In the genomic region with DNA sequence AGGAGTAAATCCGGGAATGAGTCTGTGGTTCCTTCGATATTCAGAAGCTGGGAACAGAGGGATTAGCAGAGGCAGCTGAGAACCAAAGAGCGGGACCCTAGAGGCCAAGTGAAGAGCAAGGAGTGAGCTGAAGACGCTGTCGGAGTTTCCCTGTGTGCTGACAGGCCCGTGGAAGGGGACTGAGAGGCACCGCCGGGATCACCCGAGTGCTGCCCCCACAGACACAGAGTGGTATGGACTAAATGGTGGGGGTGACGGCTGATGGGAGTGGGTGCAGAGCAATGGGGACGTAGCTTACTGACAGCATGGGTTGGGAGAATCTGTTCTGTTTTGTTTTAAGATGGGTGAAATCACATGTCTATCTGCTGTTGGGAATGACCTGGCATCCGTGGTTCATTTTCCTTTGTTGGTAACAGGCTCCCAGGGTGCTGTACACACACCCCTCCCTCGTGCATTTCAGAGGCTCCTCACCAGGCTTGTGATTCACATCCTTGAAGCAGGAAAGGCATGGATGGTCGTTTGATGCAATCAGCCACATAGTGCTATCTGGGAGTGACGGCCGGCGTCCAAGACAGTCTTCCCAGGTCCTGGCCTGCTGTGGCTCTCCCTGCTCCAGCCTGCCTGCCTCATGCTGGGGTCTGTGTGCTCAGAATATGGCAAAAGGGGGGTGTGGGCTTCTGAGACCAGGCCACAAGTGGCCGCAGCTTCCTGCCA, we compare ENCODE assay signal across 27 cellular contexts.
DNase-seq lines count a peak whose midpoint lies in the region; ATAC-seq and TF ChIP-seq lines count a peak whose summit lies in the region.
"Had no signal": no experiment of that assay in that cellular context is flagged by ENCODE, and none has a peak within 500 bp of the region (broad histone marks: within the 10 kb centered on the region; RNA-seq: fewer than 3 reads in every experiment).

No MANE protein-coding gene starts in this region.

- H3K79me1 ChIP-seq in mesenchymal stem cell (replicated peaks; ENCODE audit: low read length, poor library complexity, severe bottlenecking): no peaks in the 10 kb centered on the region

- intact Hi-C loops in Right ventricle myocardium superior (cut with DNase I) (no loop called here), left ventricle myocardium inferior (cut with micrococcal nuclease) (no loop called here)

- H3K9me3 ChIP-seq in left ventricle myocardium inferior (replicated peaks): no peaks in the 10 kb centered on the region
- H3K9me3 ChIP-seq in mesenchymal stem cell (ENCODE audit: control insufficient read depth, low read length): no peaks in the 10 kb centered on the region
- H3K9me3 ChIP-seq: A549, breast epithelium, SJSA1, upper lobe of left lung had no signal

- TF ChIP-seq CTCF in left ventricle myocardium inferior (IDR thresholded peaks at IDR 0.05; ENCODE audit: borderline replicate concordance): no peak
- no peak for TF ChIP-seq CTCF in endothelial cell (IDR thresholded peaks at IDR 0.05; ENCODE audit: unreplicated experiment)

- peaks cover 1% of the 10 kb centered on the region for H3K27me3 Mint-ChIP-seq in endothelial cell (ENCODE audit: unreplicated experiment)
- H3K27me3 Mint-ChIP-seq in stimulated activated naive CD8-positive, alpha-beta T cell treated with anti-CD3 and anti-CD28 coated beads, Interleukin-15, amount 100 ng/mL, for 72 hours: peaks cover 25% of the 10 kb centered on the region
- H3K27me3 Mint-ChIP-seq: activated CD4-positive, alpha-beta T cell treated with anti-CD3 and anti-CD28 coated beads, Interleukin-2, amount 10 ng/mL, durations not matched to agents 24 days and 14 days had no signal

- peak overlapping the region; percentile 50 for H3K9ac ChIP-seq in mesenchymal stem cell (ENCODE audit: low read length)

- H3K27ac ChIP-seq in left ventricle myocardium inferior (replicated peaks): no peak overlapping the region
- H3K27ac ChIP-seq in mesenchymal stem cell (ENCODE audit: low read length, poor library complexity, severe bottlenecking): no peak overlapping the region
- H3K27ac ChIP-seq: A549, breast epithelium, C4-2B, foreskin keratinocyte, SJSA1, upper lobe of left lung had no signal

- H3K4me1 Mint-ChIP-seq in endothelial cell (ENCODE audit: unreplicated experiment): no peaks in the 10 kb centered on the region
- no peaks in the 10 kb centered on the region for H3K4me1 Mint-ChIP-seq in stimulated activated naive CD8-positive, alpha-beta T cell treated with anti-CD3 and anti-CD28 coated beads, Interleukin-15, amount 100 ng/mL, for 72 hours
- H3K4me1 Mint-ChIP-seq: activated CD4-positive, alpha-beta T cell treated with anti-CD3 and anti-CD28 coated beads, Interleukin-2, amount 10 ng/mL, durations not matched to agents 24 days and 14 days; activated naive CD4-positive, alpha-beta T cell treated with anti-CD3 and anti-CD28 coated beads, Interleukin-2, amount 10 ng/mL, durations not matched to agents 7 days and 5 days; stimulated activated effector memory CD8-positive, alpha-beta T cell treated with anti-CD3 and anti-CD28 coated beads, Interleukin-12 subunit alpha, Interleukin-12 subunit beta, amount 100 ng/mL, for 72 hours had no signal

- 68% methylated on average over 18 of the region's 18 CpGs for WGBS in mesenchymal stem cell

- H3K4me2 ChIP-seq in mesenchymal stem cell (ENCODE audit: low read length, poor library complexity, severe bottlenecking): no peak overlapping the region
- H3K4me2 ChIP-seq: A549 had no signal

- no peak overlapping the region for H3K23ac ChIP-seq in mesenchymal stem cell (ENCODE audit: low read length in 2 of 2)

- peak overlapping the region; percentile 24 for H3K4me3 Mint-ChIP-seq in endothelial cell (ENCODE audit: unreplicated experiment)
- H3K4me3 Mint-ChIP-seq in stimulated activated naive CD8-positive, alpha-beta T cell treated with anti-CD3 and anti-CD28 coated beads, Interleukin-15, amount 100 ng/mL, for 72 hours: no peak overlapping the region
- H3K4me3 Mint-ChIP-seq: activated CD4-positive, alpha-beta T cell treated with anti-CD3 and anti-CD28 coated beads, Interleukin-2, amount 10 ng/mL, durations not matched to agents 24 days and 14 days; activated naive CD4-positive, alpha-beta T cell treated with anti-CD3 and anti-CD28 coated beads, Interleukin-2, amount 10 ng/mL, durations not matched to agents 7 days and 5 days; effector memory CD8-positive, alpha-beta T cell; stimulated activated effector memory CD8-positive, alpha-beta T cell treated with anti-CD3 and anti-CD28 coated beads, Interleukin-12 subunit alpha, Interleukin-12 subunit beta, amount 100 ng/mL, for 72 hours had no signal

- no peak overlapping the region for H2AK5ac ChIP-seq in mesenchymal stem cell (ENCODE audit: low read length, severe bottlenecking)

- no peak overlapping the region for H2BK15ac ChIP-seq in mesenchymal stem cell (ENCODE audit: low read depth, poor library complexity, severe bottlenecking)

- H3K27me3 ChIP-seq in left ventricle myocardium inferior (ENCODE audit: low read depth): peaks cover 27% of the 10 kb centered on the region
- H3K27me3 ChIP-seq in mesenchymal stem cell (ENCODE audit: control insufficient read depth in 1 of 2, insufficient read depth in 1 of 2, low read length in 2 of 2): no peaks in the 10 kb centered on the region
- H3K27me3 ChIP-seq: breast epithelium, SJSA1, upper lobe of left lung had no signal

- no peak overlapping the region for H3K4me3 ChIP-seq in left ventricle myocardium inferior
- no peak overlapping the region for H3K4me3 ChIP-seq in mesenchymal stem cell (ENCODE audit: insufficient read depth in 1 of 2, low read depth in 1 of 2, low read length in 2 of 2)
- H3K4me3 ChIP-seq: A549, breast epithelium, SJSA1, upper lobe of left lung had no signal

- no peak overlapping the region for H4K8ac ChIP-seq in mesenchymal stem cell (ENCODE audit: low read length)

- H3K4me1 ChIP-seq in left ventricle myocardium inferior: peaks cover 19% of the 10 kb centered on the region
- H3K4me1 ChIP-seq in mesenchymal stem cell (ENCODE audit: control insufficient read depth, insufficient read depth, low read depth, low read length): no peaks in the 10 kb centered on the region
- H3K4me1 ChIP-seq: A549 had no signal

- H3K36me3 ChIP-seq in left ventricle myocardium inferior (no peaks in the 10 kb centered on the region), mesenchymal stem cell (ENCODE audit: control insufficient read depth in 1 of 2, insufficient read depth in 2 of 2, low read depth in 1 of 2, low read length in 2 of 2) (no peaks in the 10 kb centered on the region)
- H3K36me3 ChIP-seq: breast epithelium, upper lobe of left lung had no signal

- H2BK5ac ChIP-seq in mesenchymal stem cell (ENCODE audit: low read depth, low read length, poor library complexity, severe bottlenecking): no peak overlapping the region

- peaks cover 10% of the 10 kb centered on the region for H3K36me3 Mint-ChIP-seq in endothelial cell (ENCODE audit: low read depth, unreplicated experiment)
- H3K36me3 Mint-ChIP-seq: activated naive CD4-positive, alpha-beta T cell treated with anti-CD3 and anti-CD28 coated beads, Interleukin-2, amount 10 ng/mL, durations not matched to agents 7 days and 5 days; stimulated activated effector memory CD8-positive, alpha-beta T cell treated with anti-CD3 and anti-CD28 coated beads, Interleukin-12 subunit alpha, Interleukin-12 subunit beta, amount 100 ng/mL, for 72 hours had no signal

- no peak for DNase-seq in Right ventricle myocardium superior
- DNase-seq in left ventricle myocardium inferior: no peak
- no peak for DNase-seq in endothelial cell (ENCODE audit: low spot score)
- DNase-seq in mesenchymal stem cell: no peak
- DNase-seq in stimulated activated naive CD8-positive, alpha-beta T cell treated with anti-CD3 and anti-CD28 coated beads, Interleukin-15, amount 100 ng/mL, for 72 hours: no peak
- no peak for DNase-seq in DMS53 treated with DMSO at 0.1 percent for 48 hours (lab: John Stamatoyannopoulos, UW; ENCODE audit: unreplicated experiment)
- no peak for DNase-seq in T-helper 2 cell
- DNase-seq: activated CD4-positive, alpha-beta T cell treated with anti-CD3 and anti-CD28 coated beads, Interleukin-2, amount 10 ng/mL, durations not matched to agents 24 days and 14 days; activated naive CD4-positive, alpha-beta T cell treated with anti-CD3 and anti-CD28 coated beads, Interleukin-2, amount 10 ng/mL, durations not matched to agents 7 days and 5 days; activated T-cell treated with anti-CD3 and anti-CD28 coated beads for 4 hours; effector memory CD8-positive, alpha-beta T cell; foreskin keratinocyte; Karpas-422; NCI-H1105 treated with DMSO at 0.1 percent for 48 hours; NCI-H748 treated with DMSO at 0.1 percent for 48 hours; OCI-M1; stimulated activated CD4-positive, alpha-beta T cell treated with anti-CD3 and anti-CD28 coated beads, Interleukin-12 subunit alpha, Interleukin-12 subunit beta, amount 100 ng/mL, for 4 hours; T1000; upper lobe of left lung had no signal

- H2BK120ac ChIP-seq in mesenchymal stem cell (ENCODE audit: low read depth, low read length): no peak overlapping the region

- no peak overlapping the region for H2BK12ac ChIP-seq in mesenchymal stem cell (ENCODE audit: low read length in 2 of 2)

- no peak overlapping the region for H3K18ac ChIP-seq in mesenchymal stem cell (ENCODE audit: low read depth in 1 of 2, low read length in 2 of 2)

- no peak overlapping the region for H2AFZ ChIP-seq in mesenchymal stem cell (ENCODE audit: low read depth, low read length)

- H3K4ac ChIP-seq in mesenchymal stem cell (ENCODE audit: low read depth in 1 of 2, low read length in 2 of 2): no peak overlapping the region

- ATAC-seq in Right ventricle myocardium superior (ENCODE audit: poor library complexity): peak; percentile 45
- ATAC-seq in HG02571 (IDR thresholded peaks at IDR 0.05; ENCODE audit: unreplicated experiment): no peak
- ATAC-seq in stimulated activated naive CD8-positive, alpha-beta T cell treated with anti-CD3 and anti-CD28 coated beads, Interleukin-15, amount 100 ng/mL, for 72 hours: no peak
- ATAC-seq: A549; effector memory CD8-positive, alpha-beta T cell; foreskin keratinocyte; left lobe of liver; stimulated activated effector memory CD8-positive, alpha-beta T cell treated with anti-CD3 and anti-CD28 coated beads, Interleukin-12 subunit alpha, Interleukin-12 subunit beta, amount 100 ng/mL, for 72 hours had no signal

- no peaks in the 10 kb centered on the region for H3K9me3 Mint-ChIP-seq in endothelial cell (ENCODE audit: unreplicated experiment)
- peaks cover 0 to 5% of the 10 kb centered on the region in 2 donors for H3K9me3 Mint-ChIP-seq in stimulated activated naive CD8-positive, alpha-beta T cell treated with anti-CD3 and anti-CD28 coated beads, Interleukin-15, amount 100 ng/mL, for 72 hours
- H3K9me3 Mint-ChIP-seq: activated CD4-positive, alpha-beta T cell treated with anti-CD3 and anti-CD28 coated beads, Interleukin-2, amount 10 ng/mL, durations not matched to agents 24 days and 14 days; activated naive CD4-positive, alpha-beta T cell treated with anti-CD3 and anti-CD28 coated beads, Interleukin-2, amount 10 ng/mL, durations not matched to agents 7 days and 5 days; effector memory CD8-positive, alpha-beta T cell had no signal

- no peak overlapping the region for H3K14ac ChIP-seq in mesenchymal stem cell (ENCODE audit: low read length in 2 of 2)

- H3K27ac Mint-ChIP-seq in endothelial cell (ENCODE audit: unreplicated experiment): no peak overlapping the region
- H3K27ac Mint-ChIP-seq in stimulated activated naive CD8-positive, alpha-beta T cell treated with anti-CD3 and anti-CD28 coated beads, Interleukin-15, amount 100 ng/mL, for 72 hours: no peak overlapping the region
- H3K27ac Mint-ChIP-seq: activated CD4-positive, alpha-beta T cell treated with anti-CD3 and anti-CD28 coated beads, Interleukin-2, amount 10 ng/mL, durations not matched to agents 24 days and 14 days; activated naive CD4-positive, alpha-beta T cell treated with anti-CD3 and anti-CD28 coated beads, Interleukin-2, amount 10 ng/mL, durations not matched to agents 7 days and 5 days; effector memory CD8-positive, alpha-beta T cell; progenitor cell of endocrine pancreas; stimulated activated effector memory CD8-positive, alpha-beta T cell treated with anti-CD3 and anti-CD28 coated beads, Interleukin-12 subunit alpha, Interleukin-12 subunit beta, amount 100 ng/mL, for 72 hours had no signal

- H4K91ac ChIP-seq in mesenchymal stem cell (ENCODE audit: low read length): no peak overlapping the region
